ENCODE assay signal across 7 cellular contexts in the genomic region with DNA sequence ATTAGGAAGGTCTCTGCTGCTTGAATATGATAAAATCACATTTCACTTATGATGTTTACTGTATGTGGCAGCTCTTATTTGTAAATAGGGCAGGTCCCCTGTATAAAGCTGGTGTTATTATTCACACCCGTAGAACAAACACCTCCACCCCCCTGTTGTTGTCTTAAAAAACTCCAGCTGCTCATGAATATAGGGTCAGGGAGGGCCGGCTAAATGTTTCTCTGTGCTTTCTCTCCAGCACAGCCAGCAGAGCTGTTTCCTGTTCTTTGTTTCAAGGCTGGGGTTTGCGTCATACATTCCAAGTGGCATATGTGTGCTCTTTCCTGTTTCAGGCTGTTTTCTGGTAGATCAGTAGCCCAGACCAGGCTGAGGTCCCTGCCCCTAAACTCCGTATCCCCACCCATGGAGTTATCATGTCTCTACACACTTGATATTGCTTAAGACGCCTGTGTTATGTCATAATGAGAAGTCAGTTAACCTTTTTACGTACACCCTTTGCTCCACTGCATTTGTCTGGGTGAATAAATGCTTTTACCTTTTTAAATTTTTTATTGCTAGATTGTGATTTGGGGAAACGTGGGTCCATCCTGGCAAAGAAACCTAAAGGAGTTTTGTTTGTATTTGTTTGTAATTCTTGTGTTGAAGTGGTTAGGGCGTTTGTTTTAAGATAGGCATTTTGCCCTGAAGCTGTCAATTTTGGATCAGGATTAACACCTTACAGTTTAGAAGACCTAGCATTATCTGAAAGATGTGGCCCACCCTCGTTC. TPM values are rescaled to one million over a fixed set of nuclear protein-coding genes. Genes with fewer than 3 reads are reported as not detected.
A peak's percentile ranks its signal among the peaks of the same experiment; 100 is the strongest.
DNase-seq lines count a peak whose midpoint lies in the region; ATAC-seq and TF ChIP-seq lines count a peak whose summit lies in the region.

No MANE protein-coding gene starts in this region.

- DNase-seq in GM13976 (ENCODE audit: low spot score) (peak; percentile 49), NAMALWA (ENCODE audit: low spot score) (peak; percentile 45), SK-N-MC (ENCODE audit: low read depth, low spot score) (peak; percentile 86), amygdala (lab: John Stamatoyannopoulos, UW) (peak in 49 of 56 donors; percentile 10 to 84 (median 48)), cardiac muscle cell (ENCODE audit: low read depth in 1 of 2, low spot score in 1 of 2) (peak; percentile 79 to 99), occipital lobe (lab: John Stamatoyannopoulos, UW) (peak; percentile 61)

- H3K27me3 ChIP-seq in cardiac muscle cell, result no peaks in the 10 kb centered on the region

- no peak for TF ChIP-seq CTCF in GM13976 (IDR thresholded peaks at IDR 0.05; ENCODE audit: borderline replicate concordance, control extremely low read depth, extremely low read depth, insufficient read depth, missing control alignments)
- TF ChIP-seq CTCF in cardiac muscle cell (IDR thresholded peaks at IDR 0.05; ENCODE audit: low read depth, low read length), result peak; percentile 7

- H3K4me1 ChIP-seq in cardiac muscle cell (ENCODE audit: low read depth), result peaks cover 41% of the 10 kb centered on the region

- H3K27ac ChIP-seq in SK-N-MC (peak overlapping the region; percentile 94), cardiac muscle cell (peak overlapping the region; percentile 83)

- H3K36me3 ChIP-seq in SK-N-MC (ENCODE audit: insufficient read depth, low read length), result no peaks in the 10 kb centered on the region
- no peaks in the 10 kb centered on the region for H3K36me3 ChIP-seq in cardiac muscle cell

- peak overlapping the region; percentile 76 for H3K9ac ChIP-seq in SK-N-MC (ENCODE audit: insufficient read length)

- H3K9me3 ChIP-seq in SK-N-MC (ENCODE audit: low read depth, low read length), result no peaks in the 10 kb centered on the region
- H3K9me3 ChIP-seq in cardiac muscle cell (ENCODE audit: low read depth), result no peaks in the 10 kb centered on the region

- in situ Hi-C loops in GM13976 (cut with MboI; ENCODE audit: low sequenced_read_pairs, unreplicated experiment), result no loop called here

- H3K4me3 ChIP-seq in SK-N-MC (peak overlapping the region; percentile 79), cardiac muscle cell (peak overlapping the region; percentile 94)

- ATAC-seq in HG02571 (IDR thresholded peaks at IDR 0.05; ENCODE audit: unreplicated experiment), result no peak

RNA-seq across cellular contexts. Expression of a gene that starts 3.2 kb away (rescaled TPM):
- 12.1 and 14.9 TPM in 2 replicates for total RNA-seq in cardiac muscle cell
- polyA plus RNA-seq in cardiac muscle cell, result 11.5 and 24.7 TPM in 2 replicates
- 23.4 TPM for total RNA-seq in occipital lobe
